In the genomic region with DNA sequence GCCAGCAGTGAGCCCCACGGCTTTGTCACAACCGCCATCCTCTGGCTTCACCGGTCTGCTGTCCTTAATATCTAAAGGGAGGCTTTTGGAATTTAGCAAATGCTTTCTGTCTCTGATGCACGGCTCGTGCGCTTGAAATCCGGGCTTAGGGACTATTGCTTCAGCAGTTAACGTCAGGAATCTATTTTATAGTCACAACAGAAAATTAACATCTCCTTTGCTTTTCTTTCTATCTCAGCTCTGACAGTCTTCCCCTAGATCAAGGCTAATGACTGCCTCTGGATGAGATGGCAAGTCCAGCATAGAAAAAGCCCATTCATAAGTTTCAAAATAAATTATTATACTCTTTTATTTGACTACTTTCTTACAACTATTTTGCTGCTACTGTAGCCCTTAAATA, we compare ENCODE assay signal across 3 cellular contexts.
"Had no signal": no experiment of that assay in that cellular context is flagged by ENCODE, and none has a peak within 500 bp of the region (broad histone marks: within the 10 kb centered on the region; RNA-seq: fewer than 3 reads in every experiment).

No MANE protein-coding gene starts in this region.

- ATAC-seq: GM12878 had no signal

- DNase-seq: GDM1, GF-D8 had no signal

- H3K4me3 ChIP-seq: GM12878 had no signal
